In genomic region chr12:25110260-25110659, GRCh38 we compare ENCODE assay signal across 26 cellular contexts.
A peak's percentile ranks its signal among the peaks of the same experiment; 100 is the strongest.
DNase-seq lines count a peak whose midpoint lies in the region; ATAC-seq and TF ChIP-seq lines count a peak whose summit lies in the region.
"Had no signal": no experiment of that assay in that cellular context is flagged by ENCODE, and none has a peak within 500 bp of the region (broad histone marks: within the 10 kb centered on the region; RNA-seq: fewer than 3 reads in every experiment).

No MANE protein-coding gene starts in this region.

- H3K4me3 Mint-ChIP-seq in naive B cell, result no peak overlapping the region
- peak overlapping the region in 1 of 2 donors; percentile 37 for H3K4me3 Mint-ChIP-seq in stimulated activated naive B cell treated with anti-CD40 and anti-IgM and Interleukin-4, amounts not matched to agents 10 μg/mL and 1 μg/mL and 100 μg/mL, for 72 hours
- H3K4me3 Mint-ChIP-seq: CD8-positive, alpha-beta T cell; T-helper 1 cell treated with Interleukin-12 subunit alpha and Interleukin-12 subunit beta and Interleukin-4 antibody, amounts not matched to agents 30 μg/mL and 1 μg/mL, for 36 hours had no signal

- H3K27me3 ChIP-seq in SU-DHL-6 (ENCODE audit: low read length), result no peaks in the 10 kb centered on the region
- H3K27me3 ChIP-seq in effector memory CD4-positive, alpha-beta T cell (replicated peaks; ENCODE audit: control insufficient read depth, insufficient read depth, low read length, poor library complexity, severe bottlenecking), result no peaks in the 10 kb centered on the region
- H3K27me3 ChIP-seq: BLaER1 treated with 17β-estradiol and CSF1 and Interleukin-3, amounts not matched to agents 10 nM and 100 nM had no signal

- no peak overlapping the region for H3K9ac ChIP-seq in SU-DHL-6 (ENCODE audit: low read length)
- H3K9ac ChIP-seq: BLaER1 treated with 17β-estradiol and CSF1 and Interleukin-3, amounts not matched to agents 10 nM and 100 nM; GM23248 had no signal

- no peak overlapping the region for H2AFZ ChIP-seq in SU-DHL-6 (ENCODE audit: low read depth, low read length, severe bottlenecking)
- H2AFZ ChIP-seq: GM23248 had no signal

- no peak for ATAC-seq in naive B cell (ENCODE audit: low read depth in 2 of 2)
- ATAC-seq in stimulated activated naive B cell treated with anti-CD40 and anti-IgM and Interleukin-4, amounts not matched to agents 10 μg/mL and 1 μg/mL and 100 μg/mL, for 72 hours (replicated peaks), result no peak
- ATAC-seq: A549; CD8-positive, alpha-beta T cell; HepG2; K562 had no signal

- no peak overlapping the region for H3K4me2 ChIP-seq in SU-DHL-6 (ENCODE audit: low read depth, low read length, poor library complexity, severe bottlenecking)
- H3K4me2 ChIP-seq: A549; BLaER1 treated with 17β-estradiol and CSF1 and Interleukin-3, amounts not matched to agents 10 nM and 100 nM had no signal

- peak overlapping the region; percentile 2 to 95 (median 86) for H3K27ac Mint-ChIP-seq in naive B cell
- H3K27ac Mint-ChIP-seq in stimulated activated naive B cell treated with anti-CD40 and anti-IgM and Interleukin-4, amounts not matched to agents 10 μg/mL and 1 μg/mL and 100 μg/mL, for 72 hours, result peak overlapping the region; percentile 83
- H3K27ac Mint-ChIP-seq: CD8-positive, alpha-beta T cell; T-helper 1 cell treated with Interleukin-12 subunit alpha and Interleukin-12 subunit beta and Interleukin-4 antibody, amounts not matched to agents 30 μg/mL and 1 μg/mL, for 36 hours had no signal

- H3K36me3 ChIP-seq in SU-DHL-6 (ENCODE audit: low read length), result peaks cover 44% of the 10 kb centered on the region
- H3K36me3 ChIP-seq in effector memory CD4-positive, alpha-beta T cell (ENCODE audit: control insufficient read depth, insufficient read depth, low read length), result peaks cover 4% of the 10 kb centered on the region

- H3K9me3 ChIP-seq in SU-DHL-6 (ENCODE audit: insufficient read depth, low read length), result no peaks in the 10 kb centered on the region
- H3K9me3 ChIP-seq in effector memory CD4-positive, alpha-beta T cell (ENCODE audit: control insufficient read depth, low read length), result no peaks in the 10 kb centered on the region
- H3K9me3 ChIP-seq: A549; BLaER1 treated with 17β-estradiol and CSF1 and Interleukin-3, amounts not matched to agents 10 nM and 100 nM had no signal

- no peaks in the 10 kb centered on the region for H3K9me2 ChIP-seq in SU-DHL-6 (replicated peaks; ENCODE audit: insufficient read depth, low read length)

- peaks cover 0 to 5% (median 0%) of the 10 kb centered on the region in 7 donors for H3K9me3 Mint-ChIP-seq in naive B cell
- peaks cover 0 to 5% of the 10 kb centered on the region in 2 donors for H3K9me3 Mint-ChIP-seq in stimulated activated naive B cell treated with anti-CD40 and anti-IgM and Interleukin-4, amounts not matched to agents 10 μg/mL and 1 μg/mL and 100 μg/mL, for 72 hours
- H3K9me3 Mint-ChIP-seq: T-helper 1 cell treated with Interleukin-12 subunit alpha and Interleukin-12 subunit beta and Interleukin-4 antibody, amounts not matched to agents 30 μg/mL and 1 μg/mL, for 36 hours had no signal

- no peaks in the 10 kb centered on the region for H3K79me2 ChIP-seq in SU-DHL-6 (ENCODE audit: insufficient read depth, low read length)

- H3K4me1 Mint-ChIP-seq in naive B cell, result peaks cover 0 to 8% (median 7%) of the 10 kb centered on the region in 3 donors
- H3K4me1 Mint-ChIP-seq in stimulated activated naive B cell treated with anti-CD40 and anti-IgM and Interleukin-4, amounts not matched to agents 10 μg/mL and 1 μg/mL and 100 μg/mL, for 72 hours, result peaks cover 13 to 16% of the 10 kb centered on the region in 2 donors

- H3K27me3 Mint-ChIP-seq in naive B cell, result no peaks in the 10 kb centered on the region
- H3K27me3 Mint-ChIP-seq in stimulated activated naive B cell treated with anti-CD40 and anti-IgM and Interleukin-4, amounts not matched to agents 10 μg/mL and 1 μg/mL and 100 μg/mL, for 72 hours, result no peaks in the 10 kb centered on the region

- TF ChIP-seq CTCF in SU-DHL-6 (IDR thresholded peaks at IDR 0.05; ENCODE audit: insufficient read depth, low read length, poor library complexity, severe bottlenecking), result no peak

- no peak overlapping the region for H3K4me3 ChIP-seq in SU-DHL-6 (ENCODE audit: insufficient read depth, low read length, poor library complexity, severe bottlenecking)
- no peak overlapping the region for H3K4me3 ChIP-seq in effector memory CD4-positive, alpha-beta T cell (ENCODE audit: insufficient read depth, low read depth, low read length, poor library complexity, severe bottlenecking)
- H3K4me3 ChIP-seq: A549; BLaER1 treated with 17β-estradiol and CSF1 and Interleukin-3, amounts not matched to agents 10 nM and 100 nM; GM23248; K562 had no signal

- H3K27ac ChIP-seq in SU-DHL-6 (ENCODE audit: low read depth, low read length), result peak overlapping the region; percentile 39
- H3K27ac ChIP-seq in effector memory CD4-positive, alpha-beta T cell (ENCODE audit: insufficient read depth, low read length, poor library complexity, severe bottlenecking), result no peak overlapping the region
- H3K27ac ChIP-seq: A549, GM23248 had no signal

- H3K4me1 ChIP-seq in effector memory CD4-positive, alpha-beta T cell (ENCODE audit: control insufficient read depth, insufficient read depth, low read length, poor library complexity, severe bottlenecking), result no peaks in the 10 kb centered on the region
- H3K4me1 ChIP-seq: A549 had no signal

- peaks cover 24% of the 10 kb centered on the region for H4K20me1 ChIP-seq in SU-DHL-6 (ENCODE audit: low read depth, low read length)

- peaks cover 9 to 24% of the 10 kb centered on the region in 2 donors for H3K36me3 Mint-ChIP-seq in naive B cell
- H3K36me3 Mint-ChIP-seq in stimulated activated naive B cell treated with anti-CD40 and anti-IgM and Interleukin-4, amounts not matched to agents 10 μg/mL and 1 μg/mL and 100 μg/mL, for 72 hours, result peaks cover 22 to 29% of the 10 kb centered on the region in 2 donors

- DNase-seq in NAMALWA (ENCODE audit: low spot score), result peak; percentile 27
- no peak for DNase-seq in naive B cell
- no peak for DNase-seq in stimulated activated naive B cell treated with anti-CD40 and anti-IgM and Interleukin-4, amounts not matched to agents 10 μg/mL and 1 μg/mL and 100 μg/mL, for 72 hours
- DNase-seq in SIG-M5 treated with dmso at 0.1 percent for 504 hours (lab: John Stamatoyannopoulos, UW; ENCODE audit: unreplicated experiment), result no peak
- no peak for DNase-seq in SIG-M5 (lab: John Stamatoyannopoulos, UW)
- DNase-seq in effector memory CD4-positive, alpha-beta T cell, result no peak
- DNase-seq: AML-193; CD8-positive, alpha-beta T cell; DMS 273 treated with DMSO at 0.1 percent for 48 hours; DMS79; GF-D8; GM23248; H7; Kasumi-1; NCI-H2029; NCI-H446 treated with DMSO at 0.1 percent for 48 hours; NCI-H774; Right ventricle myocardium superior; RPMI8226; SW 1271 had no signal

- H3F3A ChIP-seq in SU-DHL-6 (ENCODE audit: insufficient read depth), result peaks cover 94% of the 10 kb centered on the region
